8 cellular contexts compared by ENCODE assay signal in genomic region chr1:23964790-23965740, GRCh38.
A peak's percentile ranks its signal among the peaks of the same experiment; 100 is the strongest.
DNase-seq lines count a peak whose midpoint lies in the region; ATAC-seq and TF ChIP-seq lines count a peak whose summit lies in the region.

No MANE protein-coding gene starts in this region.

- H3K27me3 Mint-ChIP-seq in nephron progenitor cell (ENCODE audit: low read depth, poor library complexity) = no peaks in the 10 kb centered on the region

- 0 out of 2 replicates have a peak overlapping the region, but pooled peaks have one; percentile 6 for H3K27ac ChIP-seq in DND-41 (ENCODE audit: low read length)
- H3K27ac ChIP-seq in OCI-LY3 (ENCODE audit: low read length) = peak overlapping the region; percentile 86

- H3K27me3 ChIP-seq in DND-41 (ENCODE audit: insufficient read depth, low read length, poor library complexity) (no peaks in the 10 kb centered on the region), OCI-LY3 (ENCODE audit: low read depth, low read length) (no peaks in the 10 kb centered on the region)

- H3K27ac Mint-ChIP-seq in nephron progenitor cell = peak overlapping the region; percentile 96

- no peak overlapping the region for H3K4me3 Mint-ChIP-seq in nephron progenitor cell

- H3K4me1 ChIP-seq in DND-41 (ENCODE audit: insufficient read depth, low read length) (peaks cover 14% of the 10 kb centered on the region), OCI-LY3 (ENCODE audit: low read length) (peaks cover 43% of the 10 kb centered on the region)

- H3K9me3 Mint-ChIP-seq in nephron progenitor cell = no peaks in the 10 kb centered on the region

- DNase-seq in DND-41 (no peak), choroid plexus epithelial cell (ENCODE audit: low read depth) (peak; percentile 57), nephron progenitor cell (no peak), NCI-H446 (lab: John Stamatoyannopoulos, UW) (no peak), EL (no peak)
- DNase-seq in stimulated activated CD4-positive, alpha-beta T cell treated with anti-CD3 and anti-CD28 coated beads, Interleukin-2, amount 100 ng/mL, for 48 hours = no peak
- DNase-seq in stimulated activated naive CD4-positive, alpha-beta T cell (lab: John Stamatoyannopoulos, UW) = no peak

- H3K4me3 ChIP-seq in DND-41 (ENCODE audit: low read depth in 1 of 2, low read length in 2 of 2) (no peak overlapping the region), OCI-LY3 (ENCODE audit: low read length) (peak overlapping the region; percentile 25), choroid plexus epithelial cell (ENCODE audit: low read depth, low read length) (no peak overlapping the region)

- H3K79me2 ChIP-seq in DND-41 (ENCODE audit: insufficient read depth, low read length) (peaks cover 90% of the 10 kb centered on the region), OCI-LY3 (ENCODE audit: low read length) (peaks cover 82% of the 10 kb centered on the region)

- ATAC-seq in DND-41 (ENCODE audit: insufficient read depth, low read depth) = peak; percentile 15; the same call in 1 of the 3 replicates

- H2AFZ ChIP-seq in DND-41 (ENCODE audit: low read depth, low read length) (no peak overlapping the region), OCI-LY3 (ENCODE audit: low read depth, low read length) (no peak overlapping the region)

- H3K9me3 ChIP-seq in DND-41 (ENCODE audit: insufficient read depth, low read length, severe bottlenecking) (no peaks in the 10 kb centered on the region), OCI-LY3 (ENCODE audit: insufficient read depth, low read length) (no peaks in the 10 kb centered on the region)

- peaks cover 25% of the 10 kb centered on the region for H3K4me1 Mint-ChIP-seq in nephron progenitor cell

- H3K36me3 ChIP-seq in DND-41 (ENCODE audit: insufficient read depth, low read length) = peaks cover 86% of the 10 kb centered on the region
- peaks cover 30% of the 10 kb centered on the region for H3K36me3 ChIP-seq in OCI-LY3 (replicated peaks; ENCODE audit: low read depth, low read length)

- H3K4me2 ChIP-seq in DND-41 (ENCODE audit: insufficient read depth, low read length) = no peak overlapping the region
- peak overlapping the region; percentile 58 for H3K4me2 ChIP-seq in OCI-LY3 (ENCODE audit: low read length)

- H3K9ac ChIP-seq in DND-41 (ENCODE audit: low read depth, low read length) = no peak overlapping the region
- H3K9ac ChIP-seq in OCI-LY3 (ENCODE audit: low read length) = peak overlapping the region; percentile 38; the same call in 1 of the 2 replicates

- TF ChIP-seq CTCF in DND-41 (IDR thresholded peaks at IDR 0.05; ENCODE audit: borderline replicate concordance, extremely low read depth, low read length, poor library complexity, severe bottlenecking) = no peak
- TF ChIP-seq CTCF in OCI-LY3 (IDR thresholded peaks at IDR 0.05; ENCODE audit: low read depth, low read length) = no peak
- no peak for TF ChIP-seq CTCF in choroid plexus epithelial cell (conservative IDR thresholded peaks at IDR 0.05; ENCODE audit: low read depth, low read length)
- no peak for TF ChIP-seq CTCF in nephron progenitor cell (IDR thresholded peaks at IDR 0.05)

- H4K20me1 ChIP-seq in DND-41 (ENCODE audit: insufficient read depth, low read length) = peaks cover 42% of the 10 kb centered on the region; the same call in 1 of the 2 replicates
- H4K20me1 ChIP-seq in OCI-LY3 (ENCODE audit: insufficient read depth, low read length) = 0 out of 2 replicates have a peak, but pooled peaks cover 10% of the 10 kb centered on the region

- peaks cover 45% of the 10 kb centered on the region for H3K36me3 Mint-ChIP-seq in nephron progenitor cell (ENCODE audit: low read depth)
